8 cellular contexts compared by ENCODE assay signal in genomic region chr12:16349132-16349463, GRCh38. TPM values are rescaled to one million over a fixed set of nuclear protein-coding genes. Genes with fewer than 3 reads are reported as not detected.
DNase-seq lines count a peak whose midpoint lies in the region; ATAC-seq, FAIRE-seq and TF ChIP-seq lines count a peak whose summit lies in the region.

No MANE protein-coding gene starts in this region.

- no peak for FAIRE-seq in keratinocyte (lab: Jason Lieb, UNC)

- TF ChIP-seq POLR2A in body of pancreas (IDR thresholded peaks at IDR 0.05) (no peak), transverse colon (IDR thresholded peaks at IDR 0.05) (no peak)

- H3K4me2 ChIP-seq in keratinocyte (ENCODE audit: control insufficient read depth, extremely low read depth, insufficient read depth, low read depth, low read length): peak overlapping the region; percentile 64

- ATAC-seq in HG03342 (IDR thresholded peaks at IDR 0.05; ENCODE audit: unreplicated experiment) (peak; percentile 32), body of pancreas (peak; percentile 79), HG03469 (IDR thresholded peaks at IDR 0.05; ENCODE audit: unreplicated experiment) (no peak)

- H3K4me3 ChIP-seq in body of pancreas (no peak overlapping the region), keratinocyte (ENCODE audit: control insufficient read depth in 2 of 3, extremely low read depth in 1 of 3, insufficient read depth in 2 of 3, low read depth in 1 of 3, low read length in 3 of 3) (peak overlapping the region; percentile 9 to 58 (median 29)), transverse colon (peak overlapping the region in 3 of 4 donors; percentile 41 to 55 (median 52))

- H3K4me1 ChIP-seq in body of pancreas (peaks cover 35% of the 10 kb centered on the region), keratinocyte (ENCODE audit: control insufficient read depth, extremely low read depth, insufficient read depth, low read length) (peaks cover 5% of the 10 kb centered on the region), transverse colon (peaks cover 0 to 44% (median 19%) of the 10 kb centered on the region in 4 donors)

- H3K27ac ChIP-seq in body of pancreas (peak overlapping the region in 3 of 4 donors; percentile 77 to 84 (median 83)), keratinocyte (ENCODE audit: control insufficient read depth, insufficient read depth, low read length) (peak overlapping the region; percentile 51), transverse colon (peak overlapping the region; percentile 77 to 88 (median 82))

- in situ Hi-C loops in transverse colon (cut with MboI; ENCODE audit: low pct_ligation_motif_present in 1 of 4, low pct_unique_long_range_greater_than_20kb in 1 of 4, low sequenced_read_pairs in 3 of 4): no loop called here

- intact Hi-C loops in body of pancreas (cut with DNase I): no loop called here
- intact Hi-C loops in transverse colon (cut with DNase I; ENCODE audit: low total_unique reads): no loop called here

- TF ChIP-seq EP300 in transverse colon (IDR thresholded peaks at IDR 0.05; ENCODE audit: low read depth): no peak

- H3K9ac ChIP-seq in keratinocyte (ENCODE audit: control insufficient read depth, extremely low read depth, insufficient read depth, low read length): peak overlapping the region; percentile 63

- peak; percentile 85 for DNase-seq in ELR (ENCODE audit: low read depth)
- peak; percentile 76 to 91 (median 84) for DNase-seq in body of pancreas
- DNase-seq in keratinocyte (ENCODE audit: low read depth, low spot score): no peak
- DNase-seq in transverse colon: peak; percentile 67
- no peak for DNase-seq in NCI-H1092 (lab: John Stamatoyannopoulos, UW)
- no peak for DNase-seq in NCI-H510A (lab: John Stamatoyannopoulos, UW)

- TF ChIP-seq CTCF in body of pancreas (IDR thresholded peaks at IDR 0.05) (no peak), keratinocyte (optimal IDR thresholded peaks at IDR 0.05 in 1 of 3, IDR thresholded peaks at IDR 0.05 in 1 of 3, conservative IDR thresholded peaks at IDR 0.05 in 1 of 3; ENCODE audit: extremely low read depth in 1 of 3, insufficient read depth in 2 of 3, low read length in 3 of 3) (no peak), transverse colon (IDR thresholded peaks at IDR 0.05) (no peak)

- no peaks in the 10 kb centered on the region for H3K36me3 ChIP-seq in body of pancreas (replicated peaks in 1 of 2; ENCODE audit: insufficient read depth in 1 of 2, low read depth in 2 of 2)
- H3K36me3 ChIP-seq in keratinocyte (ENCODE audit: control insufficient read depth in 2 of 2, extremely low read depth in 1 of 2, insufficient read depth in 2 of 2, low read length in 2 of 2): no peaks in the 10 kb centered on the region
- no peaks in the 10 kb centered on the region for H3K36me3 ChIP-seq in transverse colon

- H2AFZ ChIP-seq in keratinocyte (ENCODE audit: control insufficient read depth, low read length): no peak overlapping the region

- 36 to 38% methylated on average over 3 of the region's 3 CpGs for WGBS in body of pancreas, 2 donors
- WGBS in transverse colon (ENCODE audit: low coverage in 1 of 2), 2 donors: 25% methylated on average over 3 of the region's 3 CpGs; no CpG with 5 or more reads in 1 of the 2 donors

- H3K9me3 ChIP-seq in body of pancreas (no peaks in the 10 kb centered on the region), keratinocyte (ENCODE audit: control insufficient read depth, low read depth, low read length) (no peaks in the 10 kb centered on the region), transverse colon (no peaks in the 10 kb centered on the region)

- no peaks in the 10 kb centered on the region for H4K20me1 ChIP-seq in keratinocyte (ENCODE audit: control insufficient read depth, extremely low read depth, insufficient read depth, low read length)

- peaks cover 3% of the 10 kb centered on the region for H3K79me2 ChIP-seq in keratinocyte (ENCODE audit: control insufficient read depth, insufficient read depth, low read length)

- H3K27me3 ChIP-seq in body of pancreas (no peaks in the 10 kb centered on the region), keratinocyte (ENCODE audit: control insufficient read depth, extremely low read depth, insufficient read depth, low read length) (peaks cover 5% of the 10 kb centered on the region), transverse colon (no peaks in the 10 kb centered on the region)

- no peaks in the 10 kb centered on the region for H3K9me1 ChIP-seq in keratinocyte (ENCODE audit: control insufficient read depth, extremely low read depth, insufficient read depth, low read length)

- dilution Hi-C loops in keratinocyte (cut with MboI; ENCODE audit: extremely low pct_ligation_motif_present, low sequenced_read_pairs): no loop called here

RNA-seq across cellular contexts. Expression of gene MGST1, which starts 1.7 kb away (rescaled TPM):
- total RNA-seq in body of pancreas (100 to 1,000 TPM; 120 to 132 TPM), transverse colon (1,000 to 10,000 TPM in 1 of 4 donors, 100 to 1,000 TPM in 2, 10 to 100 TPM in 1; 58.7 to 1,102 (median 246) TPM)
- 114 to 246 TPM (median 160 TPM) in 3 replicates for polyA plus RNA-seq in keratinocyte
- polyA plus RNA-seq in keratinocyte (2011; ENCODE audit: low read depth): 170 TPM
- polyA plus RNA-seq in keratinocyte (2011; cell fraction: cytosol; rRNA removed): 151 and 321 TPM in 2 replicates
- polyA plus RNA-seq in keratinocyte (2011; cell fraction: nucleus; rRNA removed): 139 and 165 TPM in 2 replicates
- polyA plus RNA-seq in keratinocyte (2012; ENCODE audit: low replicate concordance): 64.3 and 145 TPM in 2 replicates
- polyA minus RNA-seq in keratinocyte: 56.8 to 81.3 TPM (median 78.6 TPM) in 3 replicates
- 68.5 TPM for polyA minus RNA-seq in keratinocyte (2011; cell fraction: cytosol; rRNA and poly(A)+ RNA removed)
- 32.6 and 47.9 TPM in 2 replicates for polyA minus RNA-seq in keratinocyte (2011; cell fraction: nucleus; rRNA and poly(A)+ RNA removed)

Comparison
In these comparisons a context has a peak if more than half of its experiments do, and no peak if none do; other contexts are left out.
1. DNase-seq: peak in ELR (single experiment), body of pancreas (4 of 4) and transverse colon (single experiment); none in keratinocyte (single experiment), NCI-H1092 (single experiment) and NCI-H510A (single experiment).
2. H3K4me3 ChIP-seq: peak in keratinocyte (3 of 3) and transverse colon (3 of 4); none in body of pancreas (0 of 2).
3. Peak in every context shown above with its lines, with median percentiles within 50 percentile points of each other: H3K27ac ChIP-seq.